7 cellular contexts compared by ENCODE assay signal in genomic region chr9:97182520-97182919, GRCh38.
DNase-seq lines count a peak whose midpoint lies in the region; ATAC-seq, FAIRE-seq and TF ChIP-seq lines count a peak whose summit lies in the region.
"Not testable (repeated sequence)": the region's sequence is repeated elsewhere in the genome, so short reads cannot be mapped to it uniquely, and the experiment has no call there.

No MANE protein-coding gene starts in this region.

- not testable (repeated sequence) for DNase-seq in D721Med (ENCODE audit: insufficient read length, low spot score); RCC 7860 (ENCODE audit: low spot score); SK-N-SH; left colon
- DNase-seq in mucosa of descending colon (peak in 1 of 3 donors; percentile 17), small intestine (peak; percentile 81)

- not testable (repeated sequence) for H3K4me1 ChIP-seq in SK-N-SH (ENCODE audit: control insufficient read depth in 1 of 2, insufficient read depth in 2 of 2, low read depth in 1 of 2, low read length in 1 of 2); mucosa of descending colon (ENCODE audit: low read depth); small intestine (ENCODE audit: control insufficient read depth in 2 of 2, insufficient read depth in 1 of 2, low read depth in 1 of 2, low read length in 1 of 2)

- not testable (repeated sequence) for H3K79me2 ChIP-seq in SK-N-SH (ENCODE audit: insufficient read depth)

- intact Hi-C loops in left colon (cut with DNase I, micrococcal nuclease); mucosa of descending colon (cut with DNase I, micrococcal nuclease): not testable (repeated sequence)

- not testable (repeated sequence) for H3K4me2 ChIP-seq in SK-N-SH

- H4K20me1 ChIP-seq in SK-N-SH (ENCODE audit: insufficient read depth), result not testable (repeated sequence)

- H3K27ac ChIP-seq in SK-N-SH (ENCODE audit: low read depth in 2 of 2, low read length in 1 of 2); small intestine (ENCODE audit: low read depth in 1 of 2, low read length in 1 of 2): not testable (repeated sequence)

- H3K4me3 ChIP-seq in SK-N-SH (ENCODE audit: low read depth in 2 of 2, low read length in 1 of 2); mucosa of descending colon; small intestine (ENCODE audit: low read depth in 1 of 2, low read length in 2 of 2): not testable (repeated sequence)

- not testable (repeated sequence) for H3K9me2 ChIP-seq in SK-N-SH

- not testable (repeated sequence) for H3K36me3 ChIP-seq in SK-N-SH (replicated peaks in 1 of 2; ENCODE audit: control insufficient read depth in 1 of 2, insufficient read depth in 2 of 2, low read length in 1 of 2); mucosa of descending colon (ENCODE audit: low read depth); small intestine (ENCODE audit: control insufficient read depth in 2 of 2, insufficient read depth in 2 of 2, low read length in 2 of 2)

- not testable (repeated sequence) for H3K9ac ChIP-seq in SK-N-SH

- H3K27me3 ChIP-seq in SK-N-SH (ENCODE audit: insufficient read depth); small intestine (ENCODE audit: control insufficient read depth in 2 of 2, insufficient read depth in 2 of 2, low read length in 2 of 2): not testable (repeated sequence)

- FAIRE-seq in D721Med (lab: Jason Lieb, UNC), result peak; percentile 72
- peak; percentile 80 for FAIRE-seq in RCC 7860 (lab: Jason Lieb, UNC)
- peak; percentile 5 for FAIRE-seq in colon (lab: Jason Lieb, UNC)
- FAIRE-seq in small intestine (lab: Jason Lieb, UNC), result peak; percentile 68

- H3K9me3 ChIP-seq in SK-N-SH; mucosa of descending colon; small intestine (ENCODE audit: control insufficient read depth, low read depth): not testable (repeated sequence)

- 4% methylated on average over 2 of the region's 2 CpGs for WGBS in SK-N-SH (ENCODE audit: low lambda C conversion rate)
- WGBS in small intestine, 3 donors, result 5 to 38% (median 20%) methylated on average over 2 of the region's 2 CpGs

- ATAC-seq in left colon, result peak; percentile 100
- ATAC-seq in mucosa of descending colon, result peak; percentile 94

- CTCF ChIA-PET in SK-N-SH (lab: Yijun Ruan, JAX), result not testable (repeated sequence)

- POLR2A ChIA-PET in SK-N-SH (lab: Yijun Ruan, JAX), result not testable (repeated sequence)

- peak in 1 of 2 experiments; percentile 48; a peak in 1 of 4 replicates for TF ChIP-seq EP300 in SK-N-SH (IDR thresholded peaks at IDR 0.05; ENCODE audit: borderline replicate concordance in 1 of 2, low read depth in 1 of 2, low read length in 1 of 2)

- not testable (repeated sequence) for TF ChIP-seq RAD21 in SK-N-SH (IDR thresholded peaks at IDR 0.05; ENCODE audit: low read length)

- H3F3A ChIP-seq in SK-N-SH (replicated peaks; ENCODE audit: insufficient read depth), result not testable (repeated sequence)

- not testable (repeated sequence) for H2AFZ ChIP-seq in SK-N-SH (ENCODE audit: low read depth)

- not testable (repeated sequence) for TF ChIP-seq CTCF in D721Med (IDR thresholded peaks at IDR 0.05; ENCODE audit: insufficient read depth, missing control alignments); SK-N-SH (IDR thresholded peaks at IDR 0.05); mucosa of descending colon (IDR thresholded peaks at IDR 0.05)

TF ChIP-seq in SK-N-SH, 30 proteins besides CTCF, POLR2A, EP300 and RAD21:
- peak; percentile 38; the same call in 1 of the 2 replicates for TF ChIP-seq GATA2 (CRISPR knock-in tag; IDR thresholded peaks at IDR 0.05)
- TF ChIP-seq RCOR1 (IDR thresholded peaks at IDR 0.05; ENCODE audit: low read length), result peak; percentile 60; the same call in 1 of the 2 replicates
